Comparison of ENCODE assay signal across 28 cellular contexts in the genomic region with DNA sequence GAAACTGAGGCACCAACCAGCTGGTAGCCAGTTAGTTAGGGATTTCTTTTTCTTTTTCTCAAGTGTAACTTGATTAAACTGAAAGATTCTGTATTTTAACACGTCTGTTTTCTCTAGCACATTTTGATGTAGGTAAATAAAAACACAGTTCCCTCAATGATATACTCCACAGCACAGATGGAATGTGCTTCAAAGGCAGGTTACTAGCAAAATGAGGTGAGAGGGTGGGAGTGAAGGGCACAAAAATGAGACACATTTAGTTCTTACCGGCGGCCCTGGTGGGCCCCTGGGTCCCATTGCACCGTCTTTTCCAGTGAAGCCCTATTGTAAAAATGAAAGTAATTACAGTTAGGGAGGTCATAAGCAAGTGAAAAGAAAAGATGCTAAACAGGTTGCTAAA.
"Had no signal": no experiment of that assay in that cellular context is flagged by ENCODE, and none has a peak within 500 bp of the region (broad histone marks: within the 10 kb centered on the region; RNA-seq: fewer than 3 reads in every experiment).

No MANE protein-coding gene starts in this region.

- ATAC-seq: activated T-cell treated with anti-CD3 and anti-CD28 coated beads, Interleukin-2, amount 50 U/mL, for 4 hours; activated T-helper 17 cell treated with anti-CD3 and anti-CD28 coated beads, Interleukin-2, amount 50 U/mL, for 72 hours; heart left ventricle; left lung; lower lobe of right lung; naive thymus-derived CD8-positive, alpha-beta T cell; right lobe of liver; stimulated activated effector memory CD8-positive, alpha-beta T cell treated with anti-CD3 and anti-CD28 coated beads, Interleukin-12 subunit alpha, Interleukin-12 subunit beta, amount 100 ng/mL, for 72 hours had no signal

- H3K36me3 ChIP-seq: left lung, lower lobe of right lung, neural progenitor cell, right lobe of liver, thoracic aorta, upper lobe of left lung had no signal

- FAIRE-seq: small intestine had no signal

- H3K4me2 ChIP-seq: neural progenitor cell had no signal

- DNase-seq: activated CD4-positive, alpha-beta memory T cell treated with anti-CD3 and anti-CD28 coated beads, Interleukin-2, amount 10 ng/mL, durations not matched to agents 7 days and 5 days; activated CD4-positive, alpha-beta T cell treated with anti-CD3 and anti-CD28 coated beads for 1 hour; activated CD4-positive, alpha-beta T cell treated with anti-CD3 and anti-CD28 coated beads, Interleukin-2, amount 10 ng/mL, durations not matched to agents 7 days and 5 days; activated gamma-delta T cell treated with Interleukin-2 at 50 U/mL for 16 hours; activated naive CD4-positive, alpha-beta T cell treated with anti-CD3 and anti-CD28 coated beads, Interleukin-2, amount 50 U/mL, for 16 hours; activated T-cell treated with anti-CD3 and anti-CD28 coated beads, Interleukin-2, amount 50 U/mL, for 4 hours; amniotic stem cell; caudate nucleus; heart left ventricle; hypothalamus; immature natural killer cell; left lung; lower lobe of right lung; mesenchymal stem cell; naive thymus-derived CD8-positive, alpha-beta T cell; occipital lobe; posterior cingulate gyrus; right lobe of liver; small intestine; stimulated activated CD4-positive, alpha-beta T cell treated with anti-CD3 and anti-CD28 coated beads, Interleukin-4, amount 100 ng/mL, for 24 hours; SW 1271; T1000 had no signal

- H3K4me3 ChIP-seq: heart left ventricle, left lung, lower lobe of right lung, neural progenitor cell, right lobe of liver, thoracic aorta, upper lobe of left lung had no signal

- H3K4me1 ChIP-seq: left lung, neural progenitor cell had no signal

- H3K27ac ChIP-seq: epithelial cell of prostate, left lung, lower lobe of right lung, neural progenitor cell, right lobe of liver, thoracic aorta, upper lobe of left lung had no signal

- H3K9ac ChIP-seq: neural progenitor cell had no signal

- H3K27me3 ChIP-seq: heart left ventricle, left lung, neural progenitor cell, right lobe of liver, upper lobe of left lung had no signal

- H2AFZ ChIP-seq: neural progenitor cell had no signal

- H3K9me3 ChIP-seq: heart left ventricle, left lung, lower lobe of right lung, right lobe of liver, thoracic aorta, upper lobe of left lung had no signal
